Comparison of ENCODE assay signal across 8 cellular contexts in genomic region chr10:11757820-11758463, GRCh38. TPM values are rescaled to one million over a fixed set of nuclear protein-coding genes. Genes with fewer than 3 reads are reported as not detected.
A peak's percentile ranks its signal among the peaks of the same experiment; 100 is the strongest.
DNase-seq lines count a peak whose midpoint lies in the region; ATAC-seq and TF ChIP-seq lines count a peak whose summit lies in the region.

No MANE protein-coding gene starts in this region.

- peak; percentile 95 for ATAC-seq in GM21528 (IDR thresholded peaks at IDR 0.05; ENCODE audit: low FRiP score, unreplicated experiment)
- ATAC-seq in Panc1, result peak; percentile 99
- ATAC-seq in stimulated activated naive CD8-positive, alpha-beta T cell treated with anti-CD3 and anti-CD28 coated beads, Interleukin-15, amount 100 ng/mL, for 72 hours, result peak; percentile 99

- H4K8ac ChIP-seq in neuronal stem cell (ENCODE audit: low read depth, low read length), result no peak overlapping the region

- intact Hi-C loops in Panc1 (cut with micrococcal nuclease; ENCODE audit: unreplicated experiment), result loop anchor here (1.0 to 2.0 kb wide), 2 partner anchors 59 to 243 kb away; no protein-coding TSS in a partner anchor

- CTCF ChIA-PET in Panc1 (lab: Charles Lee), result interaction anchor here (1.0 to 1.5 kb wide), 2 partner anchors 33 to 242 kb away, joined by 3 to 5 read pairs; no protein-coding TSS in a partner anchor

- peaks cover 8% of the 10 kb centered on the region for H3K4me1 Mint-ChIP-seq in stimulated activated naive CD8-positive, alpha-beta T cell treated with anti-CD3 and anti-CD28 coated beads, Interleukin-15, amount 100 ng/mL, for 72 hours

- peak overlapping the region in 1 of 2 donors; percentile 46 for H3K27ac Mint-ChIP-seq in stimulated activated naive CD8-positive, alpha-beta T cell treated with anti-CD3 and anti-CD28 coated beads, Interleukin-15, amount 100 ng/mL, for 72 hours

- no peaks in the 10 kb centered on the region for H3K4me1 ChIP-seq in Panc1 (ENCODE audit: control insufficient read depth, insufficient read depth, low read length)
- H3K4me1 ChIP-seq in neuronal stem cell (ENCODE audit: control insufficient read depth in 2 of 2, insufficient read depth in 1 of 2, low read depth in 1 of 2, low read length in 2 of 2), result peaks cover 0 to 3% of the 10 kb centered on the region in 2 donors

- peak; percentile 42 for DNase-seq in DMS79 treated with DMSO at 0.1 percent for 48 hours (lab: John Stamatoyannopoulos, UW)
- peak; percentile 89 for DNase-seq in HuH-7 (ENCODE audit: low spot score)
- peak; percentile 36 for DNase-seq in Panc1 (ENCODE audit: low read depth, low spot score)
- peak; percentile 58 for DNase-seq in activated T-helper 1 cell treated with Interleukin-2 at 50 U/mL for 16 hours (ENCODE audit: low read depth)
- peak; percentile 87 for DNase-seq in fibroblast of pulmonary artery (ENCODE audit: low read depth)
- peak; percentile 74 for DNase-seq in neuronal stem cell (ENCODE audit: low spot score)
- DNase-seq in stimulated activated naive CD8-positive, alpha-beta T cell treated with anti-CD3 and anti-CD28 coated beads, Interleukin-15, amount 100 ng/mL, for 72 hours, result peak; percentile 82 to 84

- in situ Hi-C loops in Panc1 (cut with HindIII; ENCODE audit: low pct_unique_long_range_greater_than_20kb, low sequenced_read_pairs), result no loop called here

- no peak overlapping the region for H3K9ac ChIP-seq in neuronal stem cell (ENCODE audit: low read depth, low read length, poor library complexity)

- no peaks in the 10 kb centered on the region for H3K9me3 Mint-ChIP-seq in stimulated activated naive CD8-positive, alpha-beta T cell treated with anti-CD3 and anti-CD28 coated beads, Interleukin-15, amount 100 ng/mL, for 72 hours

- no peak overlapping the region for H3K4ac ChIP-seq in neuronal stem cell (ENCODE audit: low read length)

- peak overlapping the region; percentile 87 for H2AFZ ChIP-seq in neuronal stem cell (ENCODE audit: low read length)

- H3K18ac ChIP-seq in neuronal stem cell (ENCODE audit: low read length), result peak overlapping the region; percentile 32

- no TSS peak for BruUV-seq in Panc1 (replicated peaks; lab: Mats Ljungman, UMichigan)

- H3K27me3 ChIP-seq in Panc1 (ENCODE audit: control insufficient read depth, insufficient read depth, low read length), result no peaks in the 10 kb centered on the region
- no peaks in the 10 kb centered on the region for H3K27me3 ChIP-seq in neuronal stem cell (ENCODE audit: control insufficient read depth in 3 of 3, insufficient read depth in 3 of 3, low read depth in 1 of 3, low read length in 3 of 3)

- H4K91ac ChIP-seq in neuronal stem cell (ENCODE audit: low read depth, low read length, poor library complexity), result no peak overlapping the region

- no peak overlapping the region for H2BK15ac ChIP-seq in neuronal stem cell (ENCODE audit: low read length)

- no CpG with 5 or more reads among the region's 11 CpGs for WGBS in neuronal stem cell (ENCODE audit: extremely low coverage in 2 of 2, insufficient read length in 2 of 2, insufficient replicate concordance in 1 of 2), 2 donors

- no peaks in the 10 kb centered on the region for H3K79me1 ChIP-seq in neuronal stem cell (ENCODE audit: low read depth, low read length)

- no peak overlapping the region for H2AK5ac ChIP-seq in neuronal stem cell (ENCODE audit: low read depth, low read length)

- POLR2A ChIA-PET in Panc1 (lab: Charles Lee), result no interaction called here

- H2BK120ac ChIP-seq in neuronal stem cell (ENCODE audit: low read depth, low read length), result no peak overlapping the region

- H3K14ac ChIP-seq in neuronal stem cell (ENCODE audit: low read length), result no peak overlapping the region

- H3K27ac ChIP-seq in Panc1 (ENCODE audit: low read length), result no peak overlapping the region
- no peak overlapping the region for H3K27ac ChIP-seq in neuronal stem cell (replicated peaks; ENCODE audit: low read length)

- no peak overlapping the region for H3K23ac ChIP-seq in neuronal stem cell (ENCODE audit: low read depth, low read length, poor library complexity)

- no peak overlapping the region for H3K4me2 ChIP-seq in neuronal stem cell (ENCODE audit: insufficient read depth, low read length, poor library complexity, severe bottlenecking)

- H3K9me3 ChIP-seq in Panc1 (ENCODE audit: control insufficient read depth, insufficient read depth, low read depth, low read length), result no peaks in the 10 kb centered on the region
- H3K9me3 ChIP-seq in neuronal stem cell (replicated peaks in 1 of 2; ENCODE audit: control insufficient read depth in 2 of 2, insufficient read depth in 1 of 2, low read depth in 1 of 2, low read length in 2 of 2), result no peaks in the 10 kb centered on the region

- TF ChIP-seq CTCF in Panc1 (IDR thresholded peaks at IDR 0.05) (peak; percentile 87), fibroblast of pulmonary artery (IDR thresholded peaks at IDR 0.05; ENCODE audit: low read length, missing control alignments) (peak; percentile 97)

- H3K4me3 ChIP-seq in Panc1 (ENCODE audit: low read depth in 2 of 2, low read length in 2 of 2) (no peak overlapping the region), fibroblast of pulmonary artery (replicated peaks; ENCODE audit: low read depth, low read length) (no peak overlapping the region), neuronal stem cell (ENCODE audit: low read length in 2 of 2) (no peak overlapping the region)

- peak overlapping the region; percentile 40 for H2BK5ac ChIP-seq in neuronal stem cell (ENCODE audit: low read length)

- H3K36me3 ChIP-seq in Panc1 (ENCODE audit: control insufficient read depth, insufficient read depth, low read length) (no peaks in the 10 kb centered on the region), neuronal stem cell (replicated peaks in 1 of 2; ENCODE audit: control insufficient read depth in 2 of 2, insufficient read depth in 2 of 2, low read length in 2 of 2) (no peaks in the 10 kb centered on the region)

- H3K27me3 Mint-ChIP-seq in stimulated activated naive CD8-positive, alpha-beta T cell treated with anti-CD3 and anti-CD28 coated beads, Interleukin-15, amount 100 ng/mL, for 72 hours, result no peaks in the 10 kb centered on the region

- H3K4me3 Mint-ChIP-seq in stimulated activated naive CD8-positive, alpha-beta T cell treated with anti-CD3 and anti-CD28 coated beads, Interleukin-15, amount 100 ng/mL, for 72 hours, result no peak overlapping the region

- H2BK12ac ChIP-seq in neuronal stem cell (ENCODE audit: low read length), result no peak overlapping the region

RNA-seq across cellular contexts. Expression of gene ECHDC3, which starts 15.8 kb away (rescaled TPM):
- 5.8 TPM for total RNA-seq in Panc1 (2021; ENCODE audit: unreplicated experiment)
- 8.6 TPM for polyA plus RNA-seq in Panc1 (2012; ENCODE audit: insufficient read length)
- polyA plus RNA-seq in neuronal stem cell (2013, experiment 1 of 2), result 9.9 TPM
- 10.0 TPM for polyA plus RNA-seq in neuronal stem cell (2013, experiment 2 of 2)

Comparison
In these comparisons a context has a peak if more than half of its experiments do, and no peak if none do; other contexts are left out.
1. DNase-seq: peak in every context shown above with its lines; median percentile 89 in HuH-7; 87 in fibroblast of pulmonary artery; 83 in stimulated activated naive CD8-positive, alpha-beta T cell treated with anti-CD3 and anti-CD28 coated beads, Interleukin-15, amount 100 ng/mL, for 72 hours; 74 in neuronal stem cell; 58 in activated T-helper 1 cell treated with Interleukin-2 at 50 U/mL for 16 hours; 42 in DMS79 treated with DMSO at 0.1 percent for 48 hours; 36 in Panc1.